In genomic region chr5:159091051-159091450, GRCh38 we compare ENCODE assay signal across 16 cellular contexts. TPM values are rescaled to one million over a fixed set of nuclear protein-coding genes. Genes with fewer than 3 reads are reported as not detected.
DNase-seq lines count a peak whose midpoint lies in the region; ATAC-seq and TF ChIP-seq lines count a peak whose summit lies in the region.
"Had no signal": no experiment of that assay in that cellular context is flagged by ENCODE, and none has a peak within 500 bp of the region (broad histone marks: within the 10 kb centered on the region; RNA-seq: fewer than 3 reads in every experiment).

No MANE protein-coding gene starts in this region.

- ATAC-seq in GM19395 (IDR thresholded peaks at IDR 0.05; ENCODE audit: unreplicated experiment): no peak
- no peak for ATAC-seq in CD8-positive, alpha-beta T cell
- ATAC-seq: PC-3, sciatic nerve had no signal

- H3K9me3 ChIP-seq in skeletal muscle tissue (ENCODE audit: control insufficient read depth in 3 of 3, low read length in 3 of 3): no peaks in the 10 kb centered on the region
- H3K9me3 ChIP-seq in CD8-positive, alpha-beta T cell (ENCODE audit: low read length): no peaks in the 10 kb centered on the region

- H3K4me1 ChIP-seq in skeletal muscle tissue (ENCODE audit: control insufficient read depth in 3 of 3, insufficient read depth in 3 of 3, low read length in 3 of 3): peaks cover 0 to 4% (median 2%) of the 10 kb centered on the region in 3 donors
- peaks cover 5% of the 10 kb centered on the region for H3K4me1 ChIP-seq in CD8-positive, alpha-beta T cell (ENCODE audit: insufficient read depth, low read length)

- peaks cover 18% of the 10 kb centered on the region for H3K27me3 Mint-ChIP-seq in CD8-positive, alpha-beta T cell (ENCODE audit: low read depth)

- in situ Hi-C loops in G401 (cut with HindIII; ENCODE audit: low sequenced_read_pairs): no loop called here

- H3K4me3 ChIP-seq in skeletal muscle tissue (ENCODE audit: low read length in 3 of 3): peak overlapping the region in 1 of 3 donors; percentile 11
- no peak overlapping the region for H3K4me3 ChIP-seq in CD8-positive, alpha-beta T cell (ENCODE audit: low read depth, low read length)

- H3K4me1 Mint-ChIP-seq in CD8-positive, alpha-beta T cell (ENCODE audit: low read depth): peaks cover 6% of the 10 kb centered on the region

- peak overlapping the region; percentile 33 for H3K27ac ChIP-seq in skeletal muscle tissue (ENCODE audit: low read depth, low read length)
- H3K27ac ChIP-seq in CD8-positive, alpha-beta T cell (ENCODE audit: low read depth, low read length): no peak overlapping the region

- no peak overlapping the region for H3K9ac ChIP-seq in skeletal muscle tissue (ENCODE audit: low read depth in 1 of 3, low read length in 3 of 3)

- no peak overlapping the region for H3K4me3 Mint-ChIP-seq in CD8-positive, alpha-beta T cell

- peak; percentile 96 for DNase-seq in G401 (ENCODE audit: low spot score)
- peak; percentile 68 for DNase-seq in NCI-H2171 (lab: John Stamatoyannopoulos, UW)
- peak; percentile 95 for DNase-seq in cerebellar cortex (ENCODE audit: low spot score)
- DNase-seq in CD8-positive, alpha-beta T cell: no peak
- DNase-seq in occipital lobe (lab: John Stamatoyannopoulos, UW): no peak
- DNase-seq: activated CD4-positive, alpha-beta T cell treated with anti-CD3 and anti-CD28 coated beads for 4 hours; activated CD8-positive, alpha-beta memory T cell treated with anti-CD3 and anti-CD28 coated beads, Interleukin-2, amount 50 U/mL, for 4 hours; AML-193; dermis blood vessel endothelial cell; DMS53; IMR-90; kidney; PC-3 had no signal

- H3K9me3 Mint-ChIP-seq in CD8-positive, alpha-beta T cell: no peaks in the 10 kb centered on the region

- no peak for TF ChIP-seq CTCF in CD8-positive, alpha-beta T cell (IDR thresholded peaks at IDR 0.05)

- no peaks in the 10 kb centered on the region for H3K36me3 Mint-ChIP-seq in CD8-positive, alpha-beta T cell

- POLR2A ChIA-PET in CD8-positive, alpha-beta T cell (lab: Charles Lee): no interaction called here

- peaks cover 0 to 2% (median 2%) of the 10 kb centered on the region in 3 donors for H3K36me3 ChIP-seq in skeletal muscle tissue (ENCODE audit: control insufficient read depth in 3 of 3, insufficient read depth in 3 of 3, low read length in 3 of 3)
- no peaks in the 10 kb centered on the region for H3K36me3 ChIP-seq in CD8-positive, alpha-beta T cell (ENCODE audit: insufficient read depth, low read length)

- CTCF ChIA-PET in CD8-positive, alpha-beta T cell (lab: Charles Lee): interaction anchor here (3.7 to 3.8 kb wide), 2 partner anchors 15 to 395 kb away, joined by 13 to 25 read pairs; no protein-coding TSS in a partner anchor

- no peak overlapping the region for H3K27ac Mint-ChIP-seq in CD8-positive, alpha-beta T cell

- intact Hi-C loops in CD8-positive, alpha-beta T cell (cut with DNase I, micrococcal nuclease): no loop called here

- peaks cover 4 to 11% (median 6%) of the 10 kb centered on the region in 3 donors for H3K27me3 ChIP-seq in skeletal muscle tissue (ENCODE audit: control insufficient read depth in 3 of 3, insufficient read depth in 3 of 3, low read length in 3 of 3)
- H3K27me3 ChIP-seq in CD8-positive, alpha-beta T cell (ENCODE audit: insufficient read depth, low read length): no peaks in the 10 kb centered on the region

RNA-seq across cellular contexts. Expression of gene EBF1, which starts 8.7 kb away (rescaled TPM):
- not detected in 2 replicates for total RNA-seq in G401 (2014; rRNA removed; shearing (Covaris generic))
- total RNA-seq in skeletal muscle tissue (18.8 TPM), occipital lobe (3.0 TPM)
- 1 to 10 TPM in 1 of 2 experiments, under 1 TPM in 1; 0.67 to 1.3 TPM for total RNA-seq in CD8-positive, alpha-beta T cell

Comparison
In these comparisons a context has a peak if more than half of its experiments do, and no peak if none do; other contexts are left out.
1. DNase-seq: peak in G401 (single experiment), NCI-H2171 (single experiment) and cerebellar cortex (single experiment); none in CD8-positive, alpha-beta T cell (0 of 7) and occipital lobe (single experiment).